8 cellular contexts compared by ENCODE assay signal in genomic region chr9:129177443-129177790, GRCh38. TPM values are rescaled to one million over a fixed set of nuclear protein-coding genes. Genes with fewer than 3 reads are reported as not detected.
DNase-seq lines count a peak whose midpoint lies in the region; FAIRE-seq and TF ChIP-seq lines count a peak whose summit lies in the region.

No MANE protein-coding gene starts in this region.

- H3K4ac ChIP-seq in H1 (replicated peaks; ENCODE audit: insufficient read length, low read depth, low read length): no peak overlapping the region

- FAIRE-seq in H1 (lab: Jason Lieb, UNC): no peak

- TF ChIP-seq POLR2A in H1 (IDR thresholded peaks at IDR 0.05; ENCODE audit: control extremely low read depth in 1 of 2, low read depth in 2 of 2, low read length in 2 of 2): no peak

- no peak overlapping the region for H2BK15ac ChIP-seq in H1 (ENCODE audit: low read length)

- no peak for TF ChIP-seq EP300 in H1 (IDR thresholded peaks at IDR 0.05; ENCODE audit: borderline replicate concordance in 1 of 2, low read depth in 2 of 2, low read length in 2 of 2)

- H3K14ac ChIP-seq in H1 (ENCODE audit: insufficient read length): no peak overlapping the region

- no peak overlapping the region for H2BK20ac ChIP-seq in H1 (ENCODE audit: low read length)

- H4K8ac ChIP-seq in H1 (ENCODE audit: extremely low read depth, insufficient read depth, low read length): no peak overlapping the region

- no peaks in the 10 kb centered on the region for H3K9me2 ChIP-seq in OCI-LY7 (ENCODE audit: insufficient read depth, low read length)

- H2BK12ac ChIP-seq in H1 (ENCODE audit: low read depth, low read length): no peak overlapping the region; the same call in 1 of the 2 replicates

- TF ChIP-seq CTCF in OCI-LY7 (conservative IDR thresholded peaks at IDR 0.05; ENCODE audit: low read length) (no peak), H1 (IDR thresholded peaks at IDR 0.05; ENCODE audit: control extremely low read depth in 1 of 3, insufficient read depth in 1 of 3, low read depth in 1 of 3, low read length in 3 of 3) (no peak), neutrophil (IDR thresholded peaks at IDR 0.05) (no peak)

- H3K79me2 ChIP-seq in OCI-LY7 (ENCODE audit: insufficient read depth, low read depth, low read length): no peaks in the 10 kb centered on the region
- H3K79me2 ChIP-seq in H1 (ENCODE audit: control insufficient read depth in 1 of 2, insufficient read depth in 2 of 2, low read length in 2 of 2): no peaks in the 10 kb centered on the region

- H3K23ac ChIP-seq in H1 (ENCODE audit: insufficient read length): no peak overlapping the region

- H3K4me2 ChIP-seq in OCI-LY7 (ENCODE audit: low read length) (peak overlapping the region; percentile 90), H1 (ENCODE audit: insufficient read depth in 1 of 2, low read depth in 2 of 2, low read length in 2 of 2) (peak overlapping the region; percentile 94 to 99)

- H3K27ac ChIP-seq in OCI-LY7 (ENCODE audit: low read depth, low read length, poor library complexity, severe bottlenecking): peak overlapping the region; percentile 44
- no peak overlapping the region for H3K27ac ChIP-seq in H1 (ENCODE audit: low read depth, low read length)
- H3K27ac ChIP-seq in neutrophil: no peak overlapping the region

- no peak for TF ChIP-seq RAD21 in H1 (IDR thresholded peaks at IDR 0.05 in 1 of 2, conservative IDR thresholded peaks at IDR 0.05 in 1 of 2; ENCODE audit: low read depth in 2 of 2, low read length in 2 of 2)

- DNase-seq in DMS53 (lab: John Stamatoyannopoulos, UW) (peak; percentile 79), DMS53 treated with DMSO at 0.1 percent for 48 hours (lab: John Stamatoyannopoulos, UW; ENCODE audit: unreplicated experiment) (no peak), HAP-1 (ENCODE audit: low spot score in 2 of 2) (no peak), OCI-LY7 (ENCODE audit: low spot score) (no peak), H1 (ENCODE audit: low read depth in 1 of 2, low spot score in 2 of 2) (peak in 1 of 2 experiments; percentile 79), KBM-7 (no peak)
- DNase-seq in activated CD4-positive, alpha-beta T cell treated with anti-CD3 and anti-CD28 coated beads, Interleukin-2, amount 50 U/mL, for 4 hours: no peak

- CTCF ChIA-PET in OCI-LY7 (lab: Charles Lee; ENCODE audit: unreplicated experiment) (interaction anchor here (1.0 to 1.1 kb wide), 2 partner anchors 35 to 57 kb away, joined by 3 to 4 read pairs; no protein-coding TSS in a partner anchor), H1 (lab: Charles Lee; ENCODE audit: partially characterized antibody) (interaction anchor here (0.7 to 27.8 kb wide), 7 partner anchors 30 to 318 kb away, joined by 3 to 831 read pairs (median 3); no protein-coding TSS in a partner anchor)

- H3K56ac ChIP-seq in H1 (replicated peaks; ENCODE audit: insufficient read length, low read depth, low read length): no peak overlapping the region

- H3K18ac ChIP-seq in H1 (ENCODE audit: extremely low read depth, low read length): 0 out of 2 replicates have a peak overlapping the region, but pooled peaks have one; percentile 48

- H2BK5ac ChIP-seq in H1 (ENCODE audit: low read depth, low read length): no peak overlapping the region

- H3K9me3 ChIP-seq in HAP-1: no peaks in the 10 kb centered on the region; the same call in 1 of the 2 replicates
- no peaks in the 10 kb centered on the region for H3K9me3 ChIP-seq in OCI-LY7 (ENCODE audit: low read length)
- H3K9me3 ChIP-seq in H1 (ENCODE audit: insufficient read depth in 2 of 2, low read depth in 1 of 2, low read length in 1 of 2): no peaks in the 10 kb centered on the region; a peak in 1 of 4 replicates
- H3K9me3 ChIP-seq in neutrophil: no peaks in the 10 kb centered on the region

- H3K23me2 ChIP-seq in H1 (ENCODE audit: low read depth, low read length): peaks cover 25% of the 10 kb centered on the region

- H2AK5ac ChIP-seq in H1 (ENCODE audit: low read depth, low read length): no peak overlapping the region

- H3K27me3 ChIP-seq in HAP-1 (ENCODE audit: low read depth) (peaks cover 3% of the 10 kb centered on the region; the same call in 1 of the 2 replicates), H1 (replicated peaks in 1 of 4; ENCODE audit: control insufficient read depth in 3 of 4, extremely low read depth in 1 of 4, insufficient read depth in 3 of 4, low read length in 3 of 4) (peaks cover 48 to 80% (median 72%) of the 10 kb centered on the region in 4 experiments), neutrophil (peaks cover 64% of the 10 kb centered on the region)

- no peak overlapping the region for H4K5ac ChIP-seq in H1 (ENCODE audit: insufficient read length, low read depth, low read length)

- peak overlapping the region; percentile 56; the same call in 1 of the 2 replicates for H2AFZ ChIP-seq in OCI-LY7 (ENCODE audit: low read length)
- no peak overlapping the region for H2AFZ ChIP-seq in H1 (ENCODE audit: low read length)

- H3K9ac ChIP-seq in H1 (replicated peaks in 1 of 4; ENCODE audit: extremely low read depth in 1 of 4, low read depth in 3 of 4, low read length in 3 of 4): no peak overlapping the region

- in situ Hi-C loops in HAP-1 (cut with MboI; ENCODE audit: low sequenced_read_pairs): loop anchor here (10.0 kb wide), 1 partner anchor 437 kb away; no protein-coding TSS in a partner anchor
- in situ Hi-C loops in KBM-7 (cut with MboI; ENCODE audit: low pct_unique_long_range_greater_than_20kb, low sequenced_read_pairs): no loop called here

- H3K79me1 ChIP-seq in H1 (ENCODE audit: low read depth, low read length): no peaks in the 10 kb centered on the region

- 3% methylated on average over 10 of the region's 56 CpGs; no CpG with 5 or more reads in 1 of the 2 experiments for WGBS in H1 (ENCODE audit: extremely low coverage in 1 of 2, insufficient coverage in 1 of 2, insufficient read length in 1 of 2, insufficient replicate concordance in 2 of 2, low coverage in 1 of 2, low lambda C conversion rate in 2 of 2, missing lambda C conversion rate in 1 of 2), 2 experiments

- POLR2A ChIA-PET in OCI-LY7 (lab: Charles Lee): interaction anchor here (0.6 to 1.6 kb wide), 6 partner anchors 35 to 448 kb away, joined by 3 to 6 read pairs (median 4); no protein-coding TSS in a partner anchor
- POLR2A ChIA-PET in H1 (lab: Charles Lee; ENCODE audit: partially characterized antibody): interaction anchor here (0.5 to 4.5 kb wide), 39 partner anchors 9 to 546 kb away, joined by 3 to 30 read pairs (median 5); partner anchors contain the start of genes DOLPP1 and NTMT1

- H3K36me3 ChIP-seq in HAP-1 (replicated peaks) (no peaks in the 10 kb centered on the region), OCI-LY7 (ENCODE audit: insufficient read depth, low read length) (no peaks in the 10 kb centered on the region), H1 (ENCODE audit: control insufficient read depth in 2 of 4, insufficient read depth in 4 of 4, low read length in 3 of 4) (no peaks in the 10 kb centered on the region), neutrophil (no peaks in the 10 kb centered on the region)

- intact Hi-C loops in OCI-LY7 (cut with micrococcal nuclease; ENCODE audit: unreplicated experiment): loop anchor here (5.0 to 10.0 kb wide), 4 partner anchors 60 to 450 kb away; partner anchors contain the start of gene NTMT1

- H4K20me1 ChIP-seq in OCI-LY7 (ENCODE audit: insufficient read depth, low read length) (no peaks in the 10 kb centered on the region), H1 (replicated peaks in 1 of 2; ENCODE audit: control insufficient read depth in 1 of 2, insufficient read depth in 2 of 2, low read length in 2 of 2) (peaks cover 5 to 7% of the 10 kb centered on the region in 2 experiments)

- H2BK120ac ChIP-seq in H1 (replicated peaks; ENCODE audit: low read depth, low read length): no peak overlapping the region

- no TSS peak for BruUV-seq in OCI-LY7 (replicated peaks; lab: Mats Ljungman, UMichigan)

- H4K91ac ChIP-seq in H1 (replicated peaks; ENCODE audit: insufficient read length, low read length): no peak overlapping the region

- H3K4me1 ChIP-seq in HAP-1: peaks cover 22% of the 10 kb centered on the region
- peaks cover 35% of the 10 kb centered on the region for H3K4me1 ChIP-seq in OCI-LY7 (ENCODE audit: insufficient read depth, low read length, poor library complexity, severe bottlenecking)
- peaks cover 0 to 24% (median 13%) of the 10 kb centered on the region in 4 experiments; a peak in 6 of 7 replicates for H3K4me1 ChIP-seq in H1 (replicated peaks in 1 of 4; ENCODE audit: control insufficient read depth in 3 of 4, insufficient read depth in 4 of 4, low read length in 3 of 4)
- H3K4me1 ChIP-seq in neutrophil (ENCODE audit: control insufficient read depth in 1 of 2, insufficient read depth in 1 of 2, low read depth in 1 of 2, low read length in 1 of 2): peaks cover 52 to 53% of the 10 kb centered on the region in 2 experiments

- H3K4me3 ChIP-seq in HAP-1: peak overlapping the region; percentile 63
- H3K4me3 ChIP-seq in OCI-LY7 (ENCODE audit: low read depth, low read length, poor library complexity, severe bottlenecking): peak overlapping the region; percentile 72
- peak overlapping the region; percentile 38 to 60 (median 52); a peak in 5 of 8 replicates for H3K4me3 ChIP-seq in H1 (ENCODE audit: extremely low read depth in 1 of 4, insufficient read depth in 2 of 4, low read depth in 3 of 4, low read length in 4 of 4)
- peak overlapping the region; percentile 78 to 93 for H3K4me3 ChIP-seq in neutrophil (ENCODE audit: low read depth in 1 of 2, low read length in 1 of 2)

TF ChIP-seq in H1, 55 proteins besides CTCF, POLR2A, EP300 and RAD21 (continues in another document):
- TF ChIP-seq KDM1A (IDR thresholded peaks at IDR 0.05; ENCODE audit: borderline replicate concordance, low read length) (no peak), HDAC6 (IDR thresholded peaks at IDR 0.05; ENCODE audit: low read depth, low read length) (no peak), TEAD4 (IDR thresholded peaks at IDR 0.05; ENCODE audit: low read depth, low read length) (no peak), RXRA (IDR thresholded peaks at IDR 0.05; ENCODE audit: insufficient read depth, low read depth, low read length) (no peak), BRCA1 (IDR thresholded peaks at IDR 0.05; ENCODE audit: low read depth, low read length) (no peak)
- TF ChIP-seq, protein P1, sequence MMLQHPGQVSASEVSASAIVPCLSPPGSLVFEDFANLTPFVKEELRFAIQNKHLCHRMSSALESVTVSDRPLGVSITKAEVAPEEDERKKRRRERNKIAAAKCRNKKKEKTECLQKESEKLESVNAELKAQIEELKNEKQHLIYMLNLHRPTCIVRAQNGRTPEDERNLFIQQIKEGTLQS (IDR thresholded peaks at IDR 0.05; ENCODE audit: insufficient read depth, low read depth, low read length): no peak

RNA-seq across cellular contexts. Expression of gene IER5L, which starts 0.6 kb away (rescaled TPM):
- total RNA-seq in OCI-LY7 (2014; rRNA removed; shearing (Covaris generic)): 16.9 and 21.2 TPM in 2 replicates
- total RNA-seq in OCI-LY7 (2022): 2.8 and 3.4 TPM in 2 replicates
- 1.0 and 1.2 TPM in 2 replicates for total RNA-seq in H1 (2021; fragmentation: NEBNext Ultra II Directional; extraction: Animal tissue kit (Norgen Biotek cat#: 25700))
- 0.65 and 0.96 TPM in 2 replicates for polyA plus RNA-seq in H1 (2011; rRNA removed)
- polyA plus RNA-seq in H1 (2011; cell fraction: cytosol; rRNA removed): 0.62 TPM
- 1.7 TPM for polyA plus RNA-seq in H1 (2011; cell fraction: nucleus; rRNA removed)
- 0.25 to 0.47 TPM (median 0.34 TPM) in 4 replicates for polyA plus RNA-seq in H1 (2012, experiment 1 of 2)
- polyA plus RNA-seq in H1 (2012, experiment 2 of 2): 0.16 TPM
- polyA plus RNA-seq in H1 (2013, experiment 1 of 2): 0.36 TPM
- 0.48 TPM for polyA plus RNA-seq in H1 (2013, experiment 2 of 2)
- 0.22 and 0.27 TPM in 2 replicates for polyA minus RNA-seq in H1 (2011; rRNA and poly(A)+ RNA removed)
- 0.66 TPM for polyA minus RNA-seq in H1 (2011; cell fraction: cytosol; rRNA and poly(A)+ RNA removed)
- 6.8 TPM for polyA minus RNA-seq in H1 (2011; cell fraction: nucleus; rRNA and poly(A)+ RNA removed)
